28 cellular contexts compared by ENCODE assay signal in the genomic region with DNA sequence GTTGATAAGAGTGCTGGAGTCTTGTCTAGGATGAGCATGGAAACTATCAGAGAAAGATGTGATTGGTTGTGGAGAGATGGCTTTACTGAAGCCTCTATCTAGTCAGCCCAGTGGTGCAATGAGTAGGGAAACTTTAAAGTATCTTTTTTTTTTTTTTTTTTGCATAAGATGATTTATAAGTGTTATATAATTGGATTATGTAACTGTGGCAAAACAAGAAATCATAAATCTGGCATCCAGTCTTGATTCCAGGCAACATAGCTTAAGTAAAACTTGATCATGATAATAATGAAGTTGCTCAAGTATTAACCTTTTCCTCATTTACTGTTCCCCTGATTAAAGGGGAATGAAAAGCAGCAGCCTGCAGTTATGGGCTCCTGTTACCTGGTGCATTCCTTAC.
"Had no signal": no experiment of that assay in that cellular context is flagged by ENCODE, and none has a peak within 500 bp of the region (broad histone marks: within the 10 kb centered on the region; RNA-seq: fewer than 3 reads in every experiment).

No MANE protein-coding gene starts in this region.

- H3K4me1 ChIP-seq: body of pancreas had no signal

- H3K4me3 ChIP-seq: body of pancreas, esophagus squamous epithelium had no signal

- H3K27ac ChIP-seq: body of pancreas, epithelial cell of prostate, esophagus squamous epithelium, VCaP had no signal

- ATAC-seq: activated naive CD4-positive, alpha-beta T cell treated with anti-CD3 and anti-CD28 coated beads, Interleukin-2, amount 50 U/mL, for 72 hours; activated T-cell treated with anti-CD3 and anti-CD28 coated beads, Interleukin-2, amount 50 U/mL, for 72 hours; body of pancreas; WTC11 had no signal

- H3K36me3 ChIP-seq: esophagus squamous epithelium had no signal

- DNase-seq: activated CD4-positive, alpha-beta memory T cell treated with anti-CD3 and anti-CD28 coated beads, Interleukin-2, amount 10 ng/mL, durations not matched to agents 7 days and 5 days; activated CD4-positive, alpha-beta T cell treated with anti-CD3 and anti-CD28 coated beads for 1 hour; activated CD4-positive, alpha-beta T cell treated with anti-CD3 and anti-CD28 coated beads for 4 hours; activated CD4-positive, alpha-beta T cell treated with anti-CD3 and anti-CD28 coated beads, Interleukin-2, amount 10 ng/mL, durations not matched to agents 7 days and 5 days; activated CD4-positive, alpha-beta T cell treated with anti-CD3 and anti-CD28 coated beads, Interleukin-2, amount 50 U/mL, for 4 hours; activated CD8-positive, alpha-beta memory T cell treated with anti-CD3 and anti-CD28 coated beads, Interleukin-2, amount 50 U/mL, for 48 hours; activated gamma-delta T cell; activated naive CD4-positive, alpha-beta T cell; activated naive CD4-positive, alpha-beta T cell treated with anti-CD3 and anti-CD28 coated beads, Interleukin-2, amount 10 ng/mL, durations not matched to agents 7 days and 5 days; activated naive CD8-positive, alpha-beta T cell treated with anti-CD3 and anti-CD28 coated beads, Interleukin-2, amount 10 ng/mL, durations not matched to agents 7 days and 5 days; activated T-cell treated with anti-CD3 and anti-CD28 coated beads for 4 hours; activated T-cell treated with anti-CD3 and anti-CD28 coated beads, Interleukin-2, amount 50 U/mL, for 24 hours; activated T-cell treated with anti-CD3 and anti-CD28 coated beads, Interleukin-2, amount 50 U/mL, for 72 hours; amniotic stem cell; aorta; body of pancreas; caudate nucleus; cortex of kidney; dermis blood vessel endothelial cell; effector CD8-positive, alpha-beta T cell; esophagus squamous epithelium; foreskin fibroblast; head of caudate nucleus; T-helper 2 cell had no signal

- H3K27me3 ChIP-seq: body of pancreas, esophagus squamous epithelium had no signal

- H3K9me3 ChIP-seq: body of pancreas, esophagus squamous epithelium had no signal
